In genomic region chrX:154000051-154000450, GRCh38 we compare ENCODE assay signal across 18 cellular contexts. TPM values are rescaled to one million over a fixed set of nuclear protein-coding genes. Genes with fewer than 3 reads are reported as not detected.
DNase-seq lines count a peak whose midpoint lies in the region; ATAC-seq and TF ChIP-seq lines count a peak whose summit lies in the region.
"Had no signal": no experiment of that assay in that cellular context is flagged by ENCODE, and none has a peak within 500 bp of the region (broad histone marks: within the 10 kb centered on the region; RNA-seq: fewer than 3 reads in every experiment).

No MANE protein-coding gene starts in this region.

- peaks cover 0 to 4% (median 0%) of the 10 kb centered on the region in 4 donors for H3K4me1 ChIP-seq in esophagus muscularis mucosa
- H3K4me1 ChIP-seq: parathyroid adenoma had no signal

- no peaks in the 10 kb centered on the region for H3K27me3 Mint-ChIP-seq in nephron progenitor cell (ENCODE audit: low read depth, poor library complexity)

- no peak for TF ChIP-seq CTCF in nephron progenitor cell (IDR thresholded peaks at IDR 0.05)
- no peak for TF ChIP-seq CTCF in esophagus muscularis mucosa (IDR thresholded peaks at IDR 0.05)

- H3K9me3 Mint-ChIP-seq in nephron progenitor cell: peaks cover 75% of the 10 kb centered on the region

- TF ChIP-seq POLR2A in erythroblast (IDR thresholded peaks at IDR 0.05; ENCODE audit: low read length) (no peak), esophagus muscularis mucosa (IDR thresholded peaks at IDR 0.05; ENCODE audit: low read depth) (no peak)

- H3K36me3 ChIP-seq in esophagus muscularis mucosa: no peaks in the 10 kb centered on the region
- H3K36me3 ChIP-seq: heart left ventricle, spleen had no signal

- intact Hi-C loops in esophagus muscularis mucosa (cut with DNase I): no loop called here

- no peaks in the 10 kb centered on the region for H3K9me3 ChIP-seq in esophagus muscularis mucosa
- H3K9me3 ChIP-seq: heart left ventricle, spleen had no signal

- peak; percentile 77 for DNase-seq in ELF-1 (ENCODE audit: low read depth, low spot score)
- DNase-seq in NCI-H1436 treated with DMSO at 0.1 percent for 48 hours (lab: John Stamatoyannopoulos, UW): peak; percentile 11
- DNase-seq in erythroblast (lab: John Stamatoyannopoulos, UW): peak; percentile 10 to 16
- no peak for DNase-seq in nephron progenitor cell
- DNase-seq in esophagus muscularis mucosa (ENCODE audit: extremely low spot score): no peak
- DNase-seq: activated CD4-positive, alpha-beta T cell treated with anti-CD3 and anti-CD28 coated beads for 4 hours; activated CD8-positive, alpha-beta memory T cell treated with anti-CD3 and anti-CD28 coated beads, Interleukin-2, amount 50 U/mL, for 4 hours; activated gamma-delta T cell treated with Interleukin-2 at 50 U/mL for 16 hours; aorta; heart left ventricle; kidney; NCI-H1048; NCI-H2227 treated with DMSO at 0.1 percent for 48 hours; spleen had no signal

- H3K27ac ChIP-seq in esophagus muscularis mucosa (replicated peaks in 1 of 4): no peak overlapping the region
- H3K27ac ChIP-seq: heart left ventricle, parathyroid adenoma, spleen had no signal

- peaks cover 0 to 6% (median 0%) of the 10 kb centered on the region in 4 donors for H3K27me3 ChIP-seq in esophagus muscularis mucosa

- 40% methylated on average over 2 of the region's 5 CpGs for WGBS in esophagus muscularis mucosa

- no peak for TF ChIP-seq EP300 in esophagus muscularis mucosa (IDR thresholded peaks at IDR 0.05)

- peaks cover 46% of the 10 kb centered on the region for H3K4me1 Mint-ChIP-seq in nephron progenitor cell

- H3K27ac Mint-ChIP-seq in nephron progenitor cell: peak overlapping the region; percentile 89

- H3K4me3 Mint-ChIP-seq in nephron progenitor cell: no peak overlapping the region

- no peak overlapping the region for H3K4me3 ChIP-seq in esophagus muscularis mucosa
- H3K4me3 ChIP-seq: heart left ventricle had no signal

- ATAC-seq in GM18502 (IDR thresholded peaks at IDR 0.05; ENCODE audit: poor library complexity, unreplicated experiment): no peak
- no peak for ATAC-seq in HG03196 (IDR thresholded peaks at IDR 0.05; ENCODE audit: unreplicated experiment)
- no peak for ATAC-seq in GM21723 (IDR thresholded peaks at IDR 0.05; ENCODE audit: unreplicated experiment)
- ATAC-seq: heart left ventricle had no signal

- H3K36me3 Mint-ChIP-seq in nephron progenitor cell (ENCODE audit: low read depth): peaks cover 14% of the 10 kb centered on the region

RNA-seq across cellular contexts. Expression of gene IRAK1, which starts 19.7 kb away (rescaled TPM):
- 10 to 100 TPM; 50.5 to 74.9 (median 67.6) TPM for total RNA-seq in esophagus muscularis mucosa

RNA-seq across cellular contexts. Expression of gene TMEM187, which starts 27.5 kb away (rescaled TPM):
- total RNA-seq in esophagus muscularis mucosa: 1 to 10 TPM; 3.6 to 6.9 (median 6.1) TPM

RNA-seq across cellular contexts. Expression of gene HCFC1, which starts 28.4 kb away (rescaled TPM):
- 100 to 1,000 TPM in 1 of 4 donors, 10 to 100 TPM in 3; 50.7 to 102 (median 60.8) TPM for total RNA-seq in esophagus muscularis mucosa

RNA-seq across cellular contexts. Expression of gene RENBP, which starts 55.6 kb away (rescaled TPM):
- total RNA-seq in esophagus muscularis mucosa: 10 to 100 TPM in 1 of 4 donors, 1 to 10 TPM in 3; 8.0 to 12.6 (median 9.1) TPM

Comparison
In these comparisons a context has a peak if more than half of its experiments do, and no peak if none do; other contexts are left out.
1. DNase-seq: peak in ELF-1 (single experiment), NCI-H1436 treated with DMSO at 0.1 percent for 48 hours (single experiment) and erythroblast (2 of 2); none in nephron progenitor cell (single experiment) and esophagus muscularis mucosa (single experiment).